Comparison of ENCODE assay signal across 19 cellular contexts in genomic region chr3:22671848-22672247, GRCh38.
"Had no signal": no experiment of that assay in that cellular context is flagged by ENCODE, and none has a peak within 500 bp of the region (broad histone marks: within the 10 kb centered on the region; RNA-seq: fewer than 3 reads in every experiment).

No MANE protein-coding gene starts in this region.

- H3K27ac Mint-ChIP-seq: naive thymus-derived CD4-positive, alpha-beta T cell; nephron progenitor cell; stimulated activated effector memory CD8-positive, alpha-beta T cell treated with anti-CD3 and anti-CD28 coated beads, Interleukin-12 subunit alpha, Interleukin-12 subunit beta, amount 100 ng/mL, for 72 hours; type B pancreatic cell had no signal

- H3K4me3 Mint-ChIP-seq: naive thymus-derived CD4-positive, alpha-beta T cell; nephron progenitor cell; stimulated activated effector memory CD8-positive, alpha-beta T cell treated with anti-CD3 and anti-CD28 coated beads, Interleukin-12 subunit alpha, Interleukin-12 subunit beta, amount 100 ng/mL, for 72 hours; type B pancreatic cell had no signal

- H3K9me3 Mint-ChIP-seq: nephron progenitor cell, type B pancreatic cell had no signal

- FAIRE-seq: frontal cortex, islet of Langerhans, urothelium cell line had no signal

- H3K36me3 Mint-ChIP-seq: naive thymus-derived CD4-positive, alpha-beta T cell; stimulated activated effector memory CD8-positive, alpha-beta T cell treated with anti-CD3 and anti-CD28 coated beads, Interleukin-12 subunit alpha, Interleukin-12 subunit beta, amount 100 ng/mL, for 72 hours; type B pancreatic cell had no signal

- H3K4me1 ChIP-seq: heart left ventricle, psoas muscle, right lobe of liver, suprapubic skin, thyroid gland had no signal

- DNase-seq: effector CD8-positive, alpha-beta T cell; heart left ventricle; hypothalamus; kidney glomerular epithelial cell; naive thymus-derived CD4-positive, alpha-beta T cell; nephron progenitor cell; psoas muscle; retina; right lobe of liver; stimulated activated CD4-positive, alpha-beta T cell treated with anti-CD3 and anti-CD28 coated beads, Interleukin-4, amount 100 ng/mL, for 1 hour; stimulated activated CD8-positive, alpha-beta memory T cell treated with anti-CD3 and anti-CD28 coated beads, Interleukin-4, amount 100 ng/mL, for 48 hours; stimulated activated naive CD8-positive, alpha-beta T cell treated with anti-CD3 and anti-CD28 coated beads, Interleukin-15, Interleukin-2, amounts not matched to agents 100 U/mL and 50 U/mL, for 24 hours; thyroid gland had no signal

- H3K36me3 ChIP-seq: heart left ventricle, right lobe of liver, suprapubic skin, thyroid gland had no signal

- H3K27me3 Mint-ChIP-seq: naive thymus-derived CD4-positive, alpha-beta T cell; type B pancreatic cell had no signal

- H3K4me3 ChIP-seq: heart left ventricle, psoas muscle, right lobe of liver, suprapubic skin, thyroid gland had no signal

- H3K9me3 ChIP-seq: psoas muscle, right lobe of liver, suprapubic skin, thyroid gland had no signal

- H3K27me3 ChIP-seq: heart left ventricle, right lobe of liver, suprapubic skin, thyroid gland had no signal

- H3K4me1 Mint-ChIP-seq: naive thymus-derived CD4-positive, alpha-beta T cell; nephron progenitor cell; stimulated activated effector memory CD8-positive, alpha-beta T cell treated with anti-CD3 and anti-CD28 coated beads, Interleukin-12 subunit alpha, Interleukin-12 subunit beta, amount 100 ng/mL, for 72 hours had no signal

- H3K27ac ChIP-seq: heart left ventricle, psoas muscle, right lobe of liver, suprapubic skin, thyroid gland had no signal
